8 cellular contexts compared by ENCODE assay signal in genomic region chr10:88986549-88987242, GRCh38. TPM values are rescaled to one million over a fixed set of nuclear protein-coding genes. Genes with fewer than 3 reads are reported as not detected.
DNase-seq lines count a peak whose midpoint lies in the region; ATAC-seq and TF ChIP-seq lines count a peak whose summit lies in the region.

No MANE protein-coding gene starts in this region.

- H3K4me3 ChIP-seq in parathyroid adenoma (ENCODE audit: low read depth, low read length): no peak overlapping the region

- no peaks in the 10 kb centered on the region for H3K27me3 ChIP-seq in parathyroid adenoma (ENCODE audit: control insufficient read depth, insufficient read depth, low read length)

- no peak overlapping the region for H2AFZ ChIP-seq in parathyroid adenoma

- H3K27ac Mint-ChIP-seq in activated naive CD4-positive, alpha-beta T cell treated with anti-CD3 and anti-CD28 coated beads, Interleukin-2, amount 50 U/mL, for 24 hours: peak overlapping the region; percentile 43
- H3K27ac Mint-ChIP-seq in activated naive CD4-positive, alpha-beta T cell treated with anti-CD3 and anti-CD28 coated beads, Interleukin-2, amount 50 U/mL, for 72 hours: peak overlapping the region in 1 of 2 donors; percentile 60
- no peak overlapping the region for H3K27ac Mint-ChIP-seq in endothelial cell (ENCODE audit: unreplicated experiment)

- peaks cover 3% of the 10 kb centered on the region for H3K4me1 ChIP-seq in parathyroid adenoma

- no peaks in the 10 kb centered on the region for H3K36me3 Mint-ChIP-seq in activated naive CD4-positive, alpha-beta T cell treated with anti-CD3 and anti-CD28 coated beads, Interleukin-2, amount 50 U/mL, for 24 hours
- H3K36me3 Mint-ChIP-seq in activated naive CD4-positive, alpha-beta T cell treated with anti-CD3 and anti-CD28 coated beads, Interleukin-2, amount 50 U/mL, for 72 hours: peaks cover 11 to 16% of the 10 kb centered on the region in 2 donors
- H3K36me3 Mint-ChIP-seq in endothelial cell (ENCODE audit: low read depth, unreplicated experiment): peaks cover 30% of the 10 kb centered on the region

- no peak overlapping the region for H3K4me2 ChIP-seq in parathyroid adenoma (ENCODE audit: low read length)

- no peaks in the 10 kb centered on the region for H3K36me3 ChIP-seq in parathyroid adenoma (ENCODE audit: control insufficient read depth, insufficient read depth, low read length)

- peak; percentile 62 for TF ChIP-seq CTCF in endothelial cell (IDR thresholded peaks at IDR 0.05; ENCODE audit: unreplicated experiment)
- peak; percentile 87 for TF ChIP-seq CTCF in parathyroid adenoma (IDR thresholded peaks at IDR 0.05)

- H3K79me2 ChIP-seq in parathyroid adenoma: no peaks in the 10 kb centered on the region

- H3K27ac ChIP-seq in parathyroid adenoma: no peak overlapping the region

- H3K4me1 Mint-ChIP-seq in activated naive CD4-positive, alpha-beta T cell treated with anti-CD3 and anti-CD28 coated beads, Interleukin-2, amount 50 U/mL, for 24 hours: peaks cover 54% of the 10 kb centered on the region
- peaks cover 19% of the 10 kb centered on the region for H3K4me1 Mint-ChIP-seq in endothelial cell (ENCODE audit: unreplicated experiment)

- H3K9me3 ChIP-seq in parathyroid adenoma (ENCODE audit: control insufficient read depth, low read length): no peaks in the 10 kb centered on the region

- H3K9me3 Mint-ChIP-seq in activated naive CD4-positive, alpha-beta T cell treated with anti-CD3 and anti-CD28 coated beads, Interleukin-2, amount 50 U/mL, for 24 hours: peaks cover 5% of the 10 kb centered on the region
- H3K9me3 Mint-ChIP-seq in activated naive CD4-positive, alpha-beta T cell treated with anti-CD3 and anti-CD28 coated beads, Interleukin-2, amount 50 U/mL, for 72 hours: peaks cover 4 to 5% of the 10 kb centered on the region in 2 donors
- no peaks in the 10 kb centered on the region for H3K9me3 Mint-ChIP-seq in endothelial cell (ENCODE audit: unreplicated experiment)

- DNase-seq in activated naive CD4-positive, alpha-beta T cell treated with anti-CD3 and anti-CD28 coated beads, Interleukin-2, amount 50 U/mL, for 72 hours (ENCODE audit: low spot score in 2 of 2): no peak
- DNase-seq in NCI-H69 (lab: John Stamatoyannopoulos, UW) (peak; percentile 15), endothelial cell (ENCODE audit: low spot score) (no peak), middle frontal gyrus (ENCODE audit: extremely low spot score, low spot score) (no peak)
- no peak for DNase-seq in activated naive CD4-positive, alpha-beta T cell treated with Interleukin-2 at 50 U/mL for 16 hours

- no peak for ATAC-seq in activated naive CD4-positive, alpha-beta T cell treated with anti-CD3 and anti-CD28 coated beads, Interleukin-2, amount 50 U/mL, for 72 hours
- no peak for ATAC-seq in HG03439 (IDR thresholded peaks at IDR 0.05; ENCODE audit: unreplicated experiment)

- H3K9ac ChIP-seq in parathyroid adenoma: no peak overlapping the region

- no peaks in the 10 kb centered on the region for H3K27me3 Mint-ChIP-seq in activated naive CD4-positive, alpha-beta T cell treated with anti-CD3 and anti-CD28 coated beads, Interleukin-2, amount 50 U/mL, for 24 hours
- H3K27me3 Mint-ChIP-seq in endothelial cell (ENCODE audit: unreplicated experiment): peaks cover 3% of the 10 kb centered on the region

- H3K4me3 Mint-ChIP-seq in activated naive CD4-positive, alpha-beta T cell treated with anti-CD3 and anti-CD28 coated beads, Interleukin-2, amount 50 U/mL, for 24 hours: no peak overlapping the region
- peak overlapping the region; percentile 66 for H3K4me3 Mint-ChIP-seq in endothelial cell (ENCODE audit: unreplicated experiment)

RNA-seq across cellular contexts. Expression of gene FAS, which starts 3.9 kb away (rescaled TPM):
- 10 to 100 TPM; 45.5 to 72.8 TPM for total RNA-seq in activated naive CD4-positive, alpha-beta T cell treated with anti-CD3 and anti-CD28 coated beads, Interleukin-2, amount 50 U/mL, for 72 hours
- total RNA-seq in endothelial cell (ENCODE audit: unreplicated experiment): 23.0 TPM

RNA-seq across cellular contexts. Expression of gene ACTA2, which starts 34.1 kb away (rescaled TPM):
- total RNA-seq in activated naive CD4-positive, alpha-beta T cell treated with anti-CD3 and anti-CD28 coated beads, Interleukin-2, amount 50 U/mL, for 72 hours: 10 to 100 TPM in 1 of 2 donors, 1 to 10 TPM in 1; 3.6 to 10.6 TPM
- 98.5 TPM for total RNA-seq in endothelial cell (ENCODE audit: unreplicated experiment)
